Comparison of ENCODE assay signal across 8 cellular contexts in the genomic region with DNA sequence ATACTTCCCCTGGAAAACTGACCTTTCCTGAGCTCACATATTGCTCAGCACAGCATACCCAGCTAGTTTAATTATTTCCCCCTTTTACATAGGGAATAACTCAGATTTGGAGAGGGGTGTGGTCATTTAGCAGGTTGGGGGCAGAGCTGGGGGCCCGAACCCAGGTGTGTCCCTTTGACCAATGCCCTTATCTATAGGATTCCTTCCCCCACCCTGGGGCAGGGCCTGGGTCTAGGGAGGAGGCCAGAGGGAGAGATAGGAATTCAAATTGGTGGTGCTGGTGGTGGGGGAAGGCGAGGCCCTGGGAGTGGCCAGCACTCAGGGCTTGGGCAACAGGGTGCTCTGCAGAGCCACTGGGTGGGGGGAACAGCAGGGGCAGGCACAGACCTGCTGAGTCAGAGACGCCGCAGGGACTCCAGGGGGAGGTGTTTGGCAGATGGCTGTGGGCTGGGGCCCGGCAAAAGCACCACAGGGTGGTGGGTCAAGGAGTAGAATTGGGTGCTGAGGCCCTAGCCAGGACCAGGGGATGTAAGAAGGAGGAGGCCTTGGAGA. TPM values are rescaled to one million over a fixed set of nuclear protein-coding genes. Genes with fewer than 3 reads are reported as not detected.
"Had no signal": no experiment of that assay in that cellular context is flagged by ENCODE, and none has a peak within 500 bp of the region (broad histone marks: within the 10 kb centered on the region; RNA-seq: fewer than 3 reads in every experiment).

No MANE protein-coding gene starts in this region.

RNA-seq across cellular contexts. Expression of a gene that starts 19.3 kb away (rescaled TPM):
- total RNA-seq: endothelial cell of umbilical vein, epithelial cell of proximal tubule, esophagus squamous epithelium, gastrocnemius medialis, left ventricle myocardium inferior, mammary epithelial cell, mononuclear cell had no signal
- polyA plus RNA-seq: endothelial cell of umbilical vein, keratinocyte had no signal
